ENCODE assay signal across 14 cellular contexts in the genomic region with DNA sequence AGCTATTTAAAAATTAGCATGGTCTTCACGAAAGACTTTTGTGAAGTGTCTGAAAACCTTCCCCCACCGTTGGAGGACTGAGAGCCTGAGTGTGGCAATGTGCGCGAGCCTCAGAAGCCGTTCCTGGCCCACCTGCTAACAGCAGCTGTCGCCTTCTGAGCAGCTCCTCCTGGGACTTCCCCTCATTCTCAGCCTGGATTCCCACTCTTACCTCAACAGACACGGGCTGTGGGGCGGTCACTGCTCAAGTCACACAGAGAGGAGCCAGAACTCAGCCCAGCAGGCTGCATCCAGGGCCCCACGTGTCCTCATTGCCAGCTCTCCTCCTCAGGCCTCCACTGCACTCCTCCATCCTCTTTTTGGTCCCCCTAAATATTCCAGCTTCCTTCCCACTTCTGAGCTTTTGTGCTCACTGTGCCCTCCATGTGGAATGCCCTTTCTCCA. TPM values are rescaled to one million over a fixed set of nuclear protein-coding genes. Genes with fewer than 3 reads are reported as not detected.
A peak's percentile ranks its signal among the peaks of the same experiment; 100 is the strongest.
DNase-seq lines count a peak whose midpoint lies in the region; ATAC-seq and TF ChIP-seq lines count a peak whose summit lies in the region.
"Had no signal": no experiment of that assay in that cellular context is flagged by ENCODE, and none has a peak within 500 bp of the region (broad histone marks: within the 10 kb centered on the region; RNA-seq: fewer than 3 reads in every experiment).

No MANE protein-coding gene starts in this region.

- H3K4me1 ChIP-seq in mucosa of descending colon (ENCODE audit: low read depth), result no peaks in the 10 kb centered on the region

- CTCF ChIA-PET in Calu3 (lab: Charles Lee), result interaction anchor here (0.9 kb wide), 1 partner anchor 15 kb away, joined by 4 read pairs; no protein-coding TSS in a partner anchor

- no peak overlapping the region for H3K4me3 ChIP-seq in mucosa of descending colon

- no peaks in the 10 kb centered on the region for H3K4me1 Mint-ChIP-seq in Calu3 (ENCODE audit: low read depth, unreplicated experiment)
- H3K4me1 Mint-ChIP-seq in activated T-cell treated with anti-CD3 and anti-CD28 coated beads, Interleukin-2, amount 50 U/mL, for 4 hours (ENCODE audit: low read depth), result peaks cover 7% of the 10 kb centered on the region

- ATAC-seq in GM18867 (IDR thresholded peaks at IDR 0.05; ENCODE audit: unreplicated experiment) (peak; percentile 59), GM21576 (IDR thresholded peaks at IDR 0.05; ENCODE audit: unreplicated experiment) (peak; percentile 64), HG03378 (IDR thresholded peaks at IDR 0.05; ENCODE audit: unreplicated experiment) (peak; percentile 62), mucosa of descending colon (peak; percentile 15)
- ATAC-seq in activated T-cell treated with anti-CD3 and anti-CD28 coated beads, Interleukin-2, amount 50 U/mL, for 4 hours, result no peak
- ATAC-seq: esophagus mucosa; stimulated activated naive CD8-positive, alpha-beta T cell treated with anti-CD3 and anti-CD28 coated beads, Interleukin-15, amount 100 ng/mL, for 72 hours had no signal

- H3K4me3 Mint-ChIP-seq in Calu3 (ENCODE audit: low read depth, unreplicated experiment), result no peak overlapping the region
- no peak overlapping the region for H3K4me3 Mint-ChIP-seq in activated T-cell treated with anti-CD3 and anti-CD28 coated beads, Interleukin-2, amount 50 U/mL, for 4 hours
- H3K4me3 Mint-ChIP-seq: brain; immature natural killer cell; stimulated activated naive CD8-positive, alpha-beta T cell treated with anti-CD3 and anti-CD28 coated beads, Interleukin-15, amount 100 ng/mL, for 72 hours had no signal

- H3K36me3 Mint-ChIP-seq in Calu3 (ENCODE audit: insufficient read depth, unreplicated experiment), result no peaks in the 10 kb centered on the region
- H3K36me3 Mint-ChIP-seq in activated T-cell treated with anti-CD3 and anti-CD28 coated beads, Interleukin-2, amount 50 U/mL, for 4 hours (ENCODE audit: insufficient read depth), result no peaks in the 10 kb centered on the region
- H3K36me3 Mint-ChIP-seq: brain, immature natural killer cell had no signal

- no peak for TF ChIP-seq CTCF in mucosa of descending colon (IDR thresholded peaks at IDR 0.05)
- no peak for TF ChIP-seq CTCF in Calu3 (IDR thresholded peaks at IDR 0.05; ENCODE audit: unreplicated experiment)

- no peak overlapping the region for H3K27ac Mint-ChIP-seq in Calu3 (ENCODE audit: unreplicated experiment)
- H3K27ac Mint-ChIP-seq: immature natural killer cell; stimulated activated naive CD8-positive, alpha-beta T cell treated with anti-CD3 and anti-CD28 coated beads, Interleukin-15, amount 100 ng/mL, for 72 hours had no signal

- peaks cover 3% of the 10 kb centered on the region for H3K9me3 Mint-ChIP-seq in Calu3 (ENCODE audit: low read depth, unreplicated experiment)
- H3K9me3 Mint-ChIP-seq in activated T-cell treated with anti-CD3 and anti-CD28 coated beads, Interleukin-2, amount 50 U/mL, for 4 hours, result peaks cover 3% of the 10 kb centered on the region
- H3K9me3 Mint-ChIP-seq: immature natural killer cell had no signal

- intact Hi-C loops in mucosa of descending colon (cut with DNase I, micrococcal nuclease), result no loop called here
- intact Hi-C loops in Calu3 (cut with micrococcal nuclease; ENCODE audit: unreplicated experiment), result no loop called here

- no peak for DNase-seq in mucosa of descending colon
- no peak for DNase-seq in NCI-H2081 treated with DMSO at 0.1 percent for 48 hours (lab: John Stamatoyannopoulos, UW)
- no peak for DNase-seq in Calu3
- no peak for DNase-seq in activated T-cell treated with anti-CD3 and anti-CD28 coated beads, Interleukin-2, amount 50 U/mL, for 4 hours
- no peak for DNase-seq in HuH-7.5 (ENCODE audit: low spot score)
- DNase-seq: COR-L47; immature natural killer cell; NCI-H1105; stimulated activated naive CD8-positive, alpha-beta T cell treated with anti-CD3 and anti-CD28 coated beads, Interleukin-15, amount 100 ng/mL, for 72 hours had no signal

- no TSS peak for BruUV-seq in Calu3 (replicated peaks; lab: Mats Ljungman, UMichigan)

- no peaks in the 10 kb centered on the region for H3K27me3 Mint-ChIP-seq in Calu3 (ENCODE audit: unreplicated experiment)
- H3K27me3 Mint-ChIP-seq in activated T-cell treated with anti-CD3 and anti-CD28 coated beads, Interleukin-2, amount 50 U/mL, for 4 hours (ENCODE audit: low read depth), result peaks cover 7% of the 10 kb centered on the region

- H3K36me3 ChIP-seq in mucosa of descending colon (ENCODE audit: low read depth), result no peaks in the 10 kb centered on the region

- H3K9me3 ChIP-seq in mucosa of descending colon, result no peaks in the 10 kb centered on the region

RNA-seq across cellular contexts. Expression of a gene that starts 7.8 kb away (rescaled TPM):
- total RNA-seq in mucosa of descending colon, result 1 to 10 TPM; 3.3 to 9.6 (median 9.0) TPM
- not detected in 2 replicates for total RNA-seq in Calu3 (2022)
- not detected for total RNA-seq in activated T-cell treated with anti-CD3 and anti-CD28 coated beads, Interleukin-2, amount 50 U/mL, for 4 hours

RNA-seq across cellular contexts. Expression of a gene that starts 34.7 kb away (rescaled TPM):
- 10 to 100 TPM; 25.7 to 38.4 (median 26.7) TPM for total RNA-seq in mucosa of descending colon
- total RNA-seq in Calu3 (2022), result 4.9 and 5.7 TPM in 2 replicates
- total RNA-seq in activated T-cell treated with anti-CD3 and anti-CD28 coated beads, Interleukin-2, amount 50 U/mL, for 4 hours, result 1 to 10 TPM; 4.0 to 7.9 (median 6.7) TPM

Comparison
In these comparisons a context has a peak if more than half of its experiments do, and no peak if none do; other contexts are left out.
1. ATAC-seq: peak in GM18867 (single experiment), GM21576 (single experiment), HG03378 (single experiment) and mucosa of descending colon (single experiment); none in activated T-cell treated with anti-CD3 and anti-CD28 coated beads, Interleukin-2, amount 50 U/mL, for 4 hours (0 of 2).